Comparison of ENCODE assay signal across 14 cellular contexts in the genomic region with DNA sequence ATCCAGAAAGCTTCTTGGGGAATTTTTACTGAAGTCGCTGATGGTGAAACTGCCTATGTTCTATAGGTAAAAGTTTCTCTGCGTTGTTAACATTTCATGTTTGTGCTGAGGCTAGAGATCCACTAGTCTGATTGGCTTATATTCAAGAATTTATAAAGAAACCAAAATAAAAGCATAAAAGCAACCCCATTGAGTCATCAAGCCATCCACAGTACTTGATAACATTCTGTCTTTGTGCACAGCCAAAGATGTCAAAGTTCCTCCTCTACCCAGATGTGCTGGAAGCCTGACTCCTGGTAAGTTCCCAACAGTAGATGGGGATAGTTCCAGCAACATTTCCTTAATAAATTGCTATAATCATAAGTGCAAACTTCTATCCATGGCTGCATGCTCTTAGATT.
DNase-seq lines count a peak whose midpoint lies in the region; ATAC-seq and TF ChIP-seq lines count a peak whose summit lies in the region.
"Had no signal": no experiment of that assay in that cellular context is flagged by ENCODE, and none has a peak within 500 bp of the region (broad histone marks: within the 10 kb centered on the region; RNA-seq: fewer than 3 reads in every experiment).

No MANE protein-coding gene starts in this region.

- CTCF ChIA-PET in Calu3 (lab: Charles Lee), result no interaction called here

- H3K4me3 Mint-ChIP-seq in Calu3 (ENCODE audit: low read depth, unreplicated experiment), result no peak overlapping the region
- H3K4me3 Mint-ChIP-seq: IgD-negative memory B cell, naive B cell had no signal

- no peak overlapping the region for H3K4me3 ChIP-seq in right atrium auricular region
- no peak overlapping the region for H3K4me3 ChIP-seq in cardiac fibroblast (replicated peaks in 1 of 2; ENCODE audit: low read depth in 2 of 2, low read length in 2 of 2)
- H3K4me3 ChIP-seq in left lung, result no peak overlapping the region
- no peak overlapping the region for H3K4me3 ChIP-seq in aorta (ENCODE audit: low read length in 2 of 2)
- H3K4me3 ChIP-seq: tibial artery had no signal

- ATAC-seq in Right ventricle myocardium inferior (peak; percentile 78), left lung (peak; percentile 45), aorta (ENCODE audit: low FRiP score) (peak; percentile 16)

- peaks cover 0 to 63% of the 10 kb centered on the region in 2 donors for H3K4me1 ChIP-seq in right atrium auricular region
- peaks cover 0 to 6% of the 10 kb centered on the region in 2 donors for H3K4me1 ChIP-seq in left lung
- peaks cover 2 to 8% of the 10 kb centered on the region in 2 donors for H3K4me1 ChIP-seq in aorta (ENCODE audit: control insufficient read depth in 1 of 2, insufficient read depth in 2 of 2, low read length in 2 of 2)

- WGBS in aorta, 2 donors, result 61 to 65% methylated on average over 2 of the region's 2 CpGs

- BruUV-seq in Calu3 (replicated peaks; lab: Mats Ljungman, UMichigan), result no TSS peak

- H3K9me3 ChIP-seq in right atrium auricular region (no peaks in the 10 kb centered on the region), left lung (no peaks in the 10 kb centered on the region), aorta (ENCODE audit: control insufficient read depth, low read length) (no peaks in the 10 kb centered on the region)
- H3K9me3 ChIP-seq: tibial artery had no signal

- DNase-seq in Right ventricle myocardium inferior (ENCODE audit: missing footprints) (no peak), right atrium auricular region (ENCODE audit: low spot score) (no peak), cardiac fibroblast (ENCODE audit: low read depth in 2 of 2) (peak; percentile 78 to 93), left lung (no peak), aorta (no peak), Calu3 (no peak), HUDEP-2 (lab: John Stamatoyannopoulos, UW; ENCODE audit: unreplicated experiment in 76 of 76) (no peak), SIG-M5 treated with dmso at 0.1 percent for 504 hours (lab: John Stamatoyannopoulos, UW; ENCODE audit: unreplicated experiment) (no peak)
- DNase-seq: 8988T, naive B cell, NCI-H1417 treated with DMSO at 0.1 percent for 48 hours, NCI-H524, tibial artery had no signal

- H3K36me3 ChIP-seq in right atrium auricular region, result no peaks in the 10 kb centered on the region
- H3K36me3 ChIP-seq in left lung, result no peaks in the 10 kb centered on the region
- no peaks in the 10 kb centered on the region for H3K36me3 ChIP-seq in aorta (ENCODE audit: control insufficient read depth in 1 of 2, insufficient read depth in 2 of 2, low read length in 1 of 2)
- H3K36me3 ChIP-seq: tibial artery had no signal

- intact Hi-C loops in Right ventricle myocardium inferior (cut with DNase I), result no loop called here
- intact Hi-C loops in left lung (cut with DNase I), result no loop called here
- intact Hi-C loops in aorta (cut with DNase I), result no loop called here
- intact Hi-C loops in Calu3 (cut with micrococcal nuclease; ENCODE audit: unreplicated experiment), result no loop called here

- TF ChIP-seq CTCF in right atrium auricular region (IDR thresholded peaks at IDR 0.05) (no peak), cardiac fibroblast (IDR thresholded peaks at IDR 0.05; ENCODE audit: low read depth, low read length) (no peak), left lung (IDR thresholded peaks at IDR 0.05) (no peak), Calu3 (IDR thresholded peaks at IDR 0.05; ENCODE audit: unreplicated experiment) (no peak)

- H3K27me3 ChIP-seq in right atrium auricular region (no peaks in the 10 kb centered on the region), left lung (no peaks in the 10 kb centered on the region), aorta (ENCODE audit: control insufficient read depth in 1 of 2, insufficient read depth in 2 of 2, low read length in 1 of 2) (no peaks in the 10 kb centered on the region)
- H3K27me3 ChIP-seq: tibial artery had no signal

- H3K27ac Mint-ChIP-seq in Calu3 (ENCODE audit: unreplicated experiment), result no peak overlapping the region
- H3K27ac Mint-ChIP-seq: IgD-negative memory B cell, naive B cell had no signal

- peaks cover 1% of the 10 kb centered on the region for H3K36me3 Mint-ChIP-seq in Calu3 (ENCODE audit: insufficient read depth, unreplicated experiment)
- H3K36me3 Mint-ChIP-seq: IgD-negative memory B cell, naive B cell had no signal

- no peaks in the 10 kb centered on the region for H3K9me3 Mint-ChIP-seq in Calu3 (ENCODE audit: low read depth, unreplicated experiment)

- H3K27me3 Mint-ChIP-seq in Calu3 (ENCODE audit: unreplicated experiment), result no peaks in the 10 kb centered on the region

- no peaks in the 10 kb centered on the region for H3K4me1 Mint-ChIP-seq in Calu3 (ENCODE audit: low read depth, unreplicated experiment)
- H3K4me1 Mint-ChIP-seq: IgD-negative memory B cell, naive B cell had no signal

- H3K27ac ChIP-seq in right atrium auricular region (no peak overlapping the region), left lung (no peak overlapping the region), aorta (ENCODE audit: low read depth in 1 of 2, low read length in 2 of 2) (no peak overlapping the region)
- H3K27ac ChIP-seq: tibial artery had no signal

Comparison
In these comparisons a context has a peak if more than half of its experiments do, and no peak if none do; other contexts are left out.
1. ATAC-seq: peak in every context shown above with its lines; median percentile 78 in Right ventricle myocardium inferior; 45 in left lung; 16 in aorta.
2. DNase-seq: peak in cardiac fibroblast (2 of 2); none in Right ventricle myocardium inferior (single experiment), right atrium auricular region (single experiment), left lung (0 of 2), aorta (0 of 2), Calu3 (single experiment), HUDEP-2 (0 of 76) and SIG-M5 treated with dmso at 0.1 percent for 504 hours (single experiment).